17 cellular contexts compared by ENCODE assay signal in the genomic region with DNA sequence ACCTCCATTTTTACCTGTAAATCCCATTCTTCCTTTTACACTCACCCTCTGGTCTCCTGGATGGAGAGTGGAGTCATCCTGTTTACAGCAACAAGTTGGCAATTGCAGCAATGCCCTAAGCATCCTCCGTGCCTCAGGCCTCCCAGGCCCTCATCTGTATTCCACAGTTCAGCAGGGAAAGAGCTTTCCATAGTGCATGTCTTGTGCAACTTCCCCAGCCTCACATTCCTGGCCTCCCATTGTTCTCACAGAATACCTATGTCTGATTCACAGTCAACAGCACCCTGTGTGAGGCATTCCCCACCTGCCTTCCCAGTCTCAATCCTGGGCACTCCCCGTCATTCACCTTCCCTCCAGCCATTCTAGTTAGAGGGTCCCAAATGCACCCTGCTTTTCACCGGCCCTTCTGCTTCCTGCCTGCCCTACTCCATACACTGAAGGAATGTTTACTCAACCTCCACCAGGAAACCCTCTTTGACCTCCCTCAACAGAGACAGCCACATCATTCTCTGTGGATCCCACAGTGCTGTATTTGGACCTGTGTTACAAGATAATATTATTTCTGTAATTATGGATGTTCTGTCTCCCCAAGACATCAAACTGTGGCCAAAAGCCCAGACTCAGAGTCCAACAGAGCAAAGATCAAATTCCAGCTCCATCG.
DNase-seq lines count a peak whose midpoint lies in the region; ATAC-seq and TF ChIP-seq lines count a peak whose summit lies in the region.
"Had no signal": no experiment of that assay in that cellular context is flagged by ENCODE, and none has a peak within 500 bp of the region (broad histone marks: within the 10 kb centered on the region; RNA-seq: fewer than 3 reads in every experiment).

No MANE protein-coding gene starts in this region.

- H3K4me3 Mint-ChIP-seq in CD14-positive monocyte = peak overlapping the region in 1 of 2 donors; percentile 21
- H3K4me3 Mint-ChIP-seq: stimulated activated effector memory CD8-positive, alpha-beta T cell treated with anti-CD3 and anti-CD28 coated beads, Interleukin-12 subunit alpha, Interleukin-12 subunit beta, amount 100 ng/mL, for 72 hours had no signal

- no peak for ATAC-seq in GM21390 (IDR thresholded peaks at IDR 0.05; ENCODE audit: unreplicated experiment)
- ATAC-seq: GM12878; stimulated activated effector memory CD8-positive, alpha-beta T cell treated with anti-CD3 and anti-CD28 coated beads, Interleukin-12 subunit alpha, Interleukin-12 subunit beta, amount 100 ng/mL, for 72 hours had no signal

- no peaks in the 10 kb centered on the region for H3K36me3 Mint-ChIP-seq in CD14-positive monocyte
- H3K36me3 Mint-ChIP-seq: stimulated activated effector memory CD8-positive, alpha-beta T cell treated with anti-CD3 and anti-CD28 coated beads, Interleukin-12 subunit alpha, Interleukin-12 subunit beta, amount 100 ng/mL, for 72 hours had no signal

- H3K9me3 Mint-ChIP-seq in CD14-positive monocyte = peaks cover 0 to 3% (median 2%) of the 10 kb centered on the region in 7 donors

- TF ChIP-seq CTCF in choroid plexus epithelial cell (conservative IDR thresholded peaks at IDR 0.05; ENCODE audit: low read depth, low read length) (no peak), CD14-positive monocyte (IDR thresholded peaks at IDR 0.05) (no peak), GM13976 (IDR thresholded peaks at IDR 0.05; ENCODE audit: borderline replicate concordance, control extremely low read depth, extremely low read depth, insufficient read depth, missing control alignments) (no peak)

- DNase-seq in NCI-H226 = peak; percentile 84
- DNase-seq in choroid plexus epithelial cell (ENCODE audit: low read depth) = peak; percentile 4
- DNase-seq in iPS DF 19.7 (ENCODE audit: low read depth, low spot score) = peak; percentile 74
- peak; percentile 10 for DNase-seq in pons (ENCODE audit: low spot score)
- DNase-seq in CD14-positive monocyte (ENCODE audit: low spot score) = no peak
- DNase-seq in GM13976 (ENCODE audit: low spot score) = no peak
- no peak for DNase-seq in HUDEP-2 (lab: John Stamatoyannopoulos, UW; ENCODE audit: unreplicated experiment in 76 of 76)
- DNase-seq: activated CD4-positive, alpha-beta T cell treated with anti-CD3 and anti-CD28 coated beads for 48 hours; activated gamma-delta T cell; amygdala; NCI-H1417; NCI-H774; retina had no signal

- no peaks in the 10 kb centered on the region for H3K4me1 Mint-ChIP-seq in CD14-positive monocyte
- H3K4me1 Mint-ChIP-seq: stimulated activated effector memory CD8-positive, alpha-beta T cell treated with anti-CD3 and anti-CD28 coated beads, Interleukin-12 subunit alpha, Interleukin-12 subunit beta, amount 100 ng/mL, for 72 hours had no signal

- no peak overlapping the region for H3K4me3 ChIP-seq in choroid plexus epithelial cell (ENCODE audit: low read depth, low read length)
- H3K4me3 ChIP-seq: GM12878, thoracic aorta had no signal

- peak overlapping the region in 1 of 7 donors; percentile 0 for H3K27ac Mint-ChIP-seq in CD14-positive monocyte
- H3K27ac Mint-ChIP-seq: stimulated activated effector memory CD8-positive, alpha-beta T cell treated with anti-CD3 and anti-CD28 coated beads, Interleukin-12 subunit alpha, Interleukin-12 subunit beta, amount 100 ng/mL, for 72 hours had no signal

- H3K27me3 Mint-ChIP-seq in CD14-positive monocyte (ENCODE audit: low read depth in 3 of 3) = peaks cover 4 to 8% (median 5%) of the 10 kb centered on the region in 3 donors

- intact Hi-C loops in CD14-positive monocyte (cut with micrococcal nuclease) = no loop called here

- in situ Hi-C loops in GM13976 (cut with MboI; ENCODE audit: low sequenced_read_pairs, unreplicated experiment) = no loop called here

Comparison
In these comparisons a context has a peak if more than half of its experiments do, and no peak if none do; other contexts are left out.
1. DNase-seq: peak in NCI-H226 (single experiment), choroid plexus epithelial cell (single experiment), iPS DF 19.7 (single experiment) and pons (single experiment); none in CD14-positive monocyte (single experiment), GM13976 (single experiment) and HUDEP-2 (0 of 76).